In the genomic region with DNA sequence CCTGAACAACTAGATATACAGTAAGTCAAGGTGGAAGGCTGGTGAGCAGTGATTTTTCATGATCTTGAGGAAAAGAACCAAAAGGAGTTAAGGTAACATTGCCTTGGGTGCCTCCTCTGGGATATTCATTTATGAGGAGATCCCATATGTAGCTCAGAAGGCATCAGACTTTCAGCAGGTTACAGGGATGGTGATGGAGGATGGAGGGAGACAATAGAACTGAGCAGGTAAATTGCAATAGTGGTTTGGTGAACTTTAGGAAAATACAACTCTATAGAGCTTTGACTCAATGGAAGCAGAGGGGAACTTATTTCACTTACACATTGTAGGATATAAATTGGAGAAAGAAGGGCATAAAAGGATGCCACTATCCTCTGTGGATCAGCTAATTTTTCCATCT, we compare ENCODE assay signal across 31 cellular contexts.
"Had no signal": no experiment of that assay in that cellular context is flagged by ENCODE, and none has a peak within 500 bp of the region (broad histone marks: within the 10 kb centered on the region; RNA-seq: fewer than 3 reads in every experiment).

No MANE protein-coding gene starts in this region.

- H3K4me3 Mint-ChIP-seq: activated CD4-positive, alpha-beta memory T cell treated with anti-CD3 and anti-CD28 coated beads, Interleukin-2, amount 10 ng/mL, durations not matched to agents 7 days and 5 days; activated CD4-positive, alpha-beta T cell treated with anti-CD3 and anti-CD28 coated beads, Interleukin-2, amount 10 ng/mL, durations not matched to agents 7 days and 5 days; activated naive CD4-positive, alpha-beta T cell treated with anti-CD3 and anti-CD28 coated beads, Interleukin-2, amount 10 ng/mL, durations not matched to agents 7 days and 5 days; activated naive CD8-positive, alpha-beta T cell treated with anti-CD3 and anti-CD28 coated beads, Interleukin-2, amount 10 ng/mL, durations not matched to agents 7 days and 5 days; activated T-cell treated with anti-CD3 and anti-CD28 coated beads, Interleukin-2, amount 50 U/mL, for 24 hours; activated T-cell treated with anti-CD3 and anti-CD28 coated beads, Interleukin-2, amount 50 U/mL, for 72 hours; brain; dendritic cell treated with granulocyte-macrophage colony-stimulating factor and Interleukin-4, amounts not matched to agents 40 ng/mL and 50 ng/mL, for 4 days had no signal

- H3K4me1 Mint-ChIP-seq: activated CD4-positive, alpha-beta memory T cell treated with anti-CD3 and anti-CD28 coated beads, Interleukin-2, amount 10 ng/mL, durations not matched to agents 7 days and 5 days; activated CD4-positive, alpha-beta T cell treated with anti-CD3 and anti-CD28 coated beads, Interleukin-2, amount 10 ng/mL, durations not matched to agents 7 days and 5 days; activated naive CD4-positive, alpha-beta T cell treated with anti-CD3 and anti-CD28 coated beads, Interleukin-2, amount 10 ng/mL, durations not matched to agents 7 days and 5 days; activated naive CD8-positive, alpha-beta T cell treated with anti-CD3 and anti-CD28 coated beads, Interleukin-2, amount 10 ng/mL, durations not matched to agents 7 days and 5 days had no signal

- H3K27me3 ChIP-seq: ascending aorta, breast epithelium, cardiac muscle cell, dorsolateral prefrontal cortex, esophagus muscularis mucosa, foreskin keratinocyte, gastrocnemius medialis, heart left ventricle had no signal

- ATAC-seq: activated naive CD4-positive, alpha-beta T cell treated with anti-CD3 and anti-CD28 coated beads, Interleukin-2, amount 50 U/mL, for 72 hours; activated T-cell treated with anti-CD3 and anti-CD28 coated beads, Interleukin-2, amount 50 U/mL, for 72 hours; foreskin keratinocyte; gastrocnemius medialis; heart left ventricle had no signal

- DNase-seq: activated CD4-positive, alpha-beta memory T cell treated with anti-CD3 and anti-CD28 coated beads, Interleukin-2, amount 10 ng/mL, durations not matched to agents 7 days and 5 days; activated CD4-positive, alpha-beta T cell treated with anti-CD3 and anti-CD28 coated beads for 1 hour; activated CD4-positive, alpha-beta T cell treated with anti-CD3 and anti-CD28 coated beads for 4 hours; activated CD4-positive, alpha-beta T cell treated with anti-CD3 and anti-CD28 coated beads, Interleukin-2, amount 10 ng/mL, durations not matched to agents 7 days and 5 days; activated CD4-positive, alpha-beta T cell treated with anti-CD3 and anti-CD28 coated beads, Interleukin-2, amount 50 U/mL, for 4 hours; activated CD8-positive, alpha-beta memory T cell treated with anti-CD3 and anti-CD28 coated beads, Interleukin-2, amount 50 U/mL, for 48 hours; activated gamma-delta T cell; activated naive CD4-positive, alpha-beta T cell; activated naive CD4-positive, alpha-beta T cell treated with anti-CD3 and anti-CD28 coated beads, Interleukin-2, amount 10 ng/mL, durations not matched to agents 7 days and 5 days; activated naive CD8-positive, alpha-beta T cell treated with anti-CD3 and anti-CD28 coated beads, Interleukin-2, amount 10 ng/mL, durations not matched to agents 7 days and 5 days; activated T-cell treated with anti-CD3 and anti-CD28 coated beads for 4 hours; activated T-cell treated with anti-CD3 and anti-CD28 coated beads, Interleukin-2, amount 50 U/mL, for 24 hours; activated T-cell treated with anti-CD3 and anti-CD28 coated beads, Interleukin-2, amount 50 U/mL, for 72 hours; central memory CD4-positive, alpha-beta T cell; cerebellar nuclear complex; dorsolateral prefrontal cortex; effector memory CD4-positive, alpha-beta T cell; erythroblast; foreskin keratinocyte; gastrocnemius medialis; glutamatergic neuron; heart left ventricle; T-helper 2 cell had no signal

- H3K36me3 ChIP-seq: ascending aorta, breast epithelium, cardiac muscle cell, esophagus muscularis mucosa, gastrocnemius medialis, heart left ventricle had no signal

- H3K27ac Mint-ChIP-seq: activated CD4-positive, alpha-beta memory T cell treated with anti-CD3 and anti-CD28 coated beads, Interleukin-2, amount 10 ng/mL, durations not matched to agents 7 days and 5 days; activated CD4-positive, alpha-beta T cell treated with anti-CD3 and anti-CD28 coated beads, Interleukin-2, amount 10 ng/mL, durations not matched to agents 7 days and 5 days; activated naive CD4-positive, alpha-beta T cell treated with anti-CD3 and anti-CD28 coated beads, Interleukin-2, amount 10 ng/mL, durations not matched to agents 7 days and 5 days; activated naive CD4-positive, alpha-beta T cell treated with anti-CD3 and anti-CD28 coated beads, Interleukin-2, amount 50 U/mL, for 72 hours; activated naive CD8-positive, alpha-beta T cell treated with anti-CD3 and anti-CD28 coated beads, Interleukin-2, amount 10 ng/mL, durations not matched to agents 7 days and 5 days; activated T-cell treated with anti-CD3 and anti-CD28 coated beads, Interleukin-2, amount 50 U/mL, for 24 hours; activated T-cell treated with anti-CD3 and anti-CD28 coated beads, Interleukin-2, amount 50 U/mL, for 72 hours; brain; dendritic cell treated with granulocyte-macrophage colony-stimulating factor and Interleukin-4, amounts not matched to agents 40 ng/mL and 50 ng/mL, for 4 days had no signal

- H3K36me3 Mint-ChIP-seq: activated naive CD4-positive, alpha-beta T cell treated with anti-CD3 and anti-CD28 coated beads, Interleukin-2, amount 10 ng/mL, durations not matched to agents 7 days and 5 days; activated naive CD8-positive, alpha-beta T cell treated with anti-CD3 and anti-CD28 coated beads, Interleukin-2, amount 10 ng/mL, durations not matched to agents 7 days and 5 days; brain had no signal

- H3K4me3 ChIP-seq: ascending aorta, breast epithelium, cardiac muscle cell, coronary artery, dorsolateral prefrontal cortex, esophagus muscularis mucosa, gastrocnemius medialis, heart left ventricle had no signal

- H3K4me1 ChIP-seq: ascending aorta, breast epithelium, esophagus muscularis mucosa, foreskin keratinocyte, gastrocnemius medialis, heart left ventricle had no signal

- H3K9me3 Mint-ChIP-seq: activated CD4-positive, alpha-beta memory T cell treated with anti-CD3 and anti-CD28 coated beads, Interleukin-2, amount 10 ng/mL, durations not matched to agents 7 days and 5 days; activated CD4-positive, alpha-beta T cell treated with anti-CD3 and anti-CD28 coated beads, Interleukin-2, amount 10 ng/mL, durations not matched to agents 7 days and 5 days; activated naive CD4-positive, alpha-beta T cell treated with anti-CD3 and anti-CD28 coated beads, Interleukin-2, amount 10 ng/mL, durations not matched to agents 7 days and 5 days had no signal

- H3K27ac ChIP-seq: ascending aorta, breast epithelium, cardiac muscle cell, coronary artery, dorsolateral prefrontal cortex, esophagus muscularis mucosa, foreskin keratinocyte, gastrocnemius medialis, heart left ventricle had no signal

- H3K9me3 ChIP-seq: gastrocnemius medialis had no signal

- H3K27me3 Mint-ChIP-seq: activated CD4-positive, alpha-beta memory T cell treated with anti-CD3 and anti-CD28 coated beads, Interleukin-2, amount 10 ng/mL, durations not matched to agents 7 days and 5 days; activated CD4-positive, alpha-beta T cell treated with anti-CD3 and anti-CD28 coated beads, Interleukin-2, amount 10 ng/mL, durations not matched to agents 7 days and 5 days; activated naive CD4-positive, alpha-beta T cell treated with anti-CD3 and anti-CD28 coated beads, Interleukin-2, amount 10 ng/mL, durations not matched to agents 7 days and 5 days; activated naive CD8-positive, alpha-beta T cell treated with anti-CD3 and anti-CD28 coated beads, Interleukin-2, amount 10 ng/mL, durations not matched to agents 7 days and 5 days; activated T-cell treated with anti-CD3 and anti-CD28 coated beads, Interleukin-2, amount 50 U/mL, for 24 hours; brain; dendritic cell treated with granulocyte-macrophage colony-stimulating factor and Interleukin-4, amounts not matched to agents 40 ng/mL and 50 ng/mL, for 4 days had no signal
